18 cellular contexts compared by ENCODE assay signal in genomic region chr13:19150712-19151228, GRCh38. TPM values are rescaled to one million over a fixed set of nuclear protein-coding genes. Genes with fewer than 3 reads are reported as not detected.
"Had no signal": no experiment of that assay in that cellular context is flagged by ENCODE, and none has a peak within 500 bp of the region (broad histone marks: within the 10 kb centered on the region; RNA-seq: fewer than 3 reads in every experiment).

No MANE protein-coding gene starts in this region.

- H3K27me3 ChIP-seq: ovary, transverse colon had no signal

- H3K36me3 ChIP-seq: ovary, transverse colon had no signal

- H3K4me1 ChIP-seq: transverse colon had no signal

- DNase-seq: activated CD4-positive, alpha-beta T cell treated with anti-CD3 and anti-CD28 coated beads for 48 hours; activated naive CD4-positive, alpha-beta T cell treated with anti-CD3 and anti-CD28 coated beads for 36 hours; central memory CD4-positive, alpha-beta T cell; cortex of kidney; effector memory CD4-positive, alpha-beta T cell; hippocampal formation; mesendoderm; ovary; retina; small intestine; T-helper 17 cell; transverse colon had no signal

- H3K4me3 ChIP-seq: ovary, transverse colon had no signal

- H3K9me3 ChIP-seq: ovary had no signal

- ATAC-seq: activated T-helper 17 cell treated with anti-CD3 and anti-CD28 coated beads, Interleukin-2, amount 50 U/mL, for 72 hours; stimulated activated effector memory CD8-positive, alpha-beta T cell treated with anti-CD3 and anti-CD28 coated beads, Interleukin-12 subunit alpha, Interleukin-12 subunit beta, amount 100 ng/mL, for 72 hours; T-helper 17 cell; WTC11 had no signal

- H3K27ac ChIP-seq: epithelial cell of prostate, ovary, transverse colon had no signal

RNA-seq across cellular contexts. Expression of gene TUBA3C, which starts 30.9 kb away (rescaled TPM):
- total RNA-seq: activated naive CD4-positive, alpha-beta T cell treated with anti-CD3 and anti-CD28 coated beads for 36 hours; activated T-helper 17 cell treated with anti-CD3 and anti-CD28 coated beads, Interleukin-2, amount 50 U/mL, for 72 hours; neural crest cell; ovary; T-helper 17 cell; transverse colon; WTC11 had no signal
- polyA plus RNA-seq: adipose tissue, ovary, small intestine had no signal
